ENCODE assay signal across 26 cellular contexts in genomic region chr3:88283242-88283592, GRCh38.
"Had no signal": no experiment of that assay in that cellular context is flagged by ENCODE, and none has a peak within 500 bp of the region (broad histone marks: within the 10 kb centered on the region; RNA-seq: fewer than 3 reads in every experiment).

No MANE protein-coding gene starts in this region.

- H3K9me3 ChIP-seq: colonic mucosa, esophagus squamous epithelium, gastrocnemius medialis, heart right ventricle, lower lobe of right lung had no signal

- H3K27ac ChIP-seq: colonic mucosa, epithelial cell of prostate, esophagus squamous epithelium, gastrocnemius medialis, heart right ventricle, lower lobe of right lung had no signal

- H3K4me1 ChIP-seq: colonic mucosa, esophagus squamous epithelium, gastrocnemius medialis, heart right ventricle, lower lobe of right lung had no signal

- H3K27me3 Mint-ChIP-seq: dendritic cell treated with granulocyte-macrophage colony-stimulating factor and Interleukin-4, amounts not matched to agents 40 ng/mL and 50 ng/mL, for 4 days; effector memory CD8-positive, alpha-beta T cell; memory B cell had no signal

- H3K4me1 Mint-ChIP-seq: endodermal cell had no signal

- H3K27me3 ChIP-seq: colonic mucosa, esophagus squamous epithelium, gastrocnemius medialis, heart right ventricle had no signal

- H3K36me3 Mint-ChIP-seq: memory B cell; naive thymus-derived CD4-positive, alpha-beta T cell had no signal

- H3K27ac Mint-ChIP-seq: dendritic cell treated with granulocyte-macrophage colony-stimulating factor and Interleukin-4, amounts not matched to agents 40 ng/mL and 50 ng/mL, for 4 days; effector memory CD8-positive, alpha-beta T cell; endodermal cell; memory B cell; naive thymus-derived CD4-positive, alpha-beta T cell had no signal

- H3K9me3 Mint-ChIP-seq: endodermal cell, memory B cell had no signal

- DNase-seq: colonic mucosa; cortex of kidney; effector CD8-positive, alpha-beta T cell; effector memory CD8-positive, alpha-beta T cell; endodermal cell; erythroblast; esophagus squamous epithelium; foreskin fibroblast; foreskin melanocyte; gastrocnemius medialis; glutamatergic neuron; head of caudate nucleus; heart right ventricle; hippocampal formation; left cardiac atrium; left ventricle myocardium superior; mammary epithelial cell; mesendoderm; midbrain; naive thymus-derived CD4-positive, alpha-beta T cell had no signal

- H3K4me3 ChIP-seq: colonic mucosa, esophagus squamous epithelium, gastrocnemius medialis, heart right ventricle, lower lobe of right lung had no signal

- H3K36me3 ChIP-seq: colonic mucosa, esophagus squamous epithelium, gastrocnemius medialis, heart right ventricle, lower lobe of right lung had no signal

- H3K4me3 Mint-ChIP-seq: dendritic cell treated with granulocyte-macrophage colony-stimulating factor and Interleukin-4, amounts not matched to agents 40 ng/mL and 50 ng/mL, for 4 days; effector memory CD8-positive, alpha-beta T cell; endodermal cell; memory B cell; naive thymus-derived CD4-positive, alpha-beta T cell had no signal

- ATAC-seq: effector memory CD8-positive, alpha-beta T cell; esophagus mucosa; gastrocnemius medialis; heart right ventricle; left cardiac atrium; left lobe of liver; left ventricle myocardium superior; naive thymus-derived CD4-positive, alpha-beta T cell had no signal
